ENCODE assay signal across 9 cellular contexts in the genomic region with DNA sequence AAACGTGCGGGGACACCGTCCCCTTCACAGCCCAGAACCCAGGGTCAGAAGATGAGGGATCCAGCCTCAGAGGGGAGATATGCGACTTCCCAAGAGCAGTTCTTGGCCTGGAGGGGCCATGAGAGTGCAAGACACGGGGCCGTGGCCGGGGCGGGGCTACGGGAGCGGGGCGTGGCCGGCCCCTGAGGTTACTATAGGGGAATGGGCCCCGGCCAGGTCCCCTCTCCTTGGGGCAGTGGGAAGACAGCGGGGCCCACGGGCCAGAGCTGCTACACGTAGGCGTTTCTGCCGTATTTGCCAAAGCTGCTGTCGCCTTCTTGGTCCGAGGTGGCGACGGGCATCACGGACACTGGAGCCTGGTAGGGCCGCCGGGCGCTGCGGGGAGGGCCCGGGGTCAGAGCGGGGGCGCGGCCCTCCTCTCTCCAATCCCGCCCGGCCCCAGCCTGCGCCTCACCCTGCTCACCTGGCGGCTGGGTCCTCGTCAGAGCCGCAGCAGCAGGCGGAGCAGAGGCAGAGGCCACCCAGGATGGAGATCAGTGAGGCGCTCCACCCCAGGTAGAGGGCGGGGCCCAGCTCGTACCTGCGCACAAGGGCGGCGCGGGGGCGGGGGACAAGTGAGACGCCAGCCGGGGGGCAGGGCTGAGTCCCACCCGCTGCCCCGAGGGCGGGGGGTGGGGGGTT. TPM values are rescaled to one million over a fixed set of nuclear protein-coding genes. Genes with fewer than 3 reads are reported as not detected.
A peak's percentile ranks its signal among the peaks of the same experiment; 100 is the strongest.
DNase-seq lines count a peak whose midpoint lies in the region; ATAC-seq and TF ChIP-seq lines count a peak whose summit lies in the region.
"Had no signal": no experiment of that assay in that cellular context is flagged by ENCODE, and none has a peak within 500 bp of the region (broad histone marks: within the 10 kb centered on the region; RNA-seq: fewer than 3 reads in every experiment).

No MANE protein-coding gene starts in this region.

- H3K27ac ChIP-seq in caudate nucleus (ENCODE audit: low read depth, low read length) (no peak overlapping the region), left lung (peak overlapping the region; percentile 59 to 67), upper lobe of right lung (peak overlapping the region; percentile 37)

- DNase-seq in NCI-H2081 (lab: John Stamatoyannopoulos, UW) (peak; percentile 69 to 76), NCI-H2081 treated with DMSO at 0.1 percent for 48 hours (lab: John Stamatoyannopoulos, UW) (no peak), caudate nucleus (lab: John Stamatoyannopoulos, UW) (peak in 51 of 61 donors; percentile 6 to 88 (median 38)), left lung (peak; percentile 71 to 89), upper lobe of right lung (peak; percentile 84), superior temporal gyrus (ENCODE audit: extremely low spot score) (no peak)
- DNase-seq: KG1 had no signal

- TF ChIP-seq CTCF in left lung (IDR thresholded peaks at IDR 0.05) (no peak), upper lobe of right lung (IDR thresholded peaks at IDR 0.05) (no peak)

- peaks cover 0 to 43% of the 10 kb centered on the region in 2 donors for H3K36me3 ChIP-seq in left lung
- peaks cover 15% of the 10 kb centered on the region for H3K36me3 ChIP-seq in upper lobe of right lung

- H3K4me3 ChIP-seq in left lung (peak overlapping the region; percentile 17 to 41), upper lobe of right lung (peak overlapping the region; percentile 44)

- H3K27me3 ChIP-seq in left lung (no peaks in the 10 kb centered on the region), upper lobe of right lung (no peaks in the 10 kb centered on the region)

- H3K4me1 ChIP-seq in left lung (peaks cover 0 to 15% of the 10 kb centered on the region in 2 donors), upper lobe of right lung (peaks cover 5% of the 10 kb centered on the region)

- H3K9me3 ChIP-seq in left lung, result no peaks in the 10 kb centered on the region
- H3K9me3 ChIP-seq in upper lobe of right lung, result no peaks in the 10 kb centered on the region

- intact Hi-C loops in left lung (cut with DNase I), result no loop called here
- intact Hi-C loops in upper lobe of right lung (cut with DNase I), result no loop called here

- ATAC-seq in left lung (peak; percentile 94), upper lobe of right lung (peak; percentile 88), GM18868 (IDR thresholded peaks at IDR 0.05; ENCODE audit: unreplicated experiment) (no peak), HG03469 (IDR thresholded peaks at IDR 0.05; ENCODE audit: unreplicated experiment) (no peak)

RNA-seq across cellular contexts. Expression of a gene that starts 5.3 kb away (rescaled TPM):
- total RNA-seq in left lung (1 to 10 TPM; 7.6 to 8.4 TPM), upper lobe of right lung (17.7 TPM)

RNA-seq across cellular contexts. Expression of a gene that starts 12.6 kb away (rescaled TPM):
- 100 to 1,000 TPM; 144 to 148 TPM for total RNA-seq in left lung
- 147 TPM for total RNA-seq in upper lobe of right lung

RNA-seq across cellular contexts. Expression of a gene that starts 14.3 kb away (rescaled TPM):
- total RNA-seq in left lung, result 10 to 100 TPM; 66.1 to 70.5 TPM
- 51.9 TPM for total RNA-seq in upper lobe of right lung

RNA-seq across cellular contexts. Expression of a gene that starts 14.9 kb away (rescaled TPM):
- total RNA-seq in left lung (100 to 1,000 TPM in 1 of 2 donors, 10 to 100 TPM in 1; 97.1 to 120 TPM), upper lobe of right lung (82.1 TPM)

RNA-seq across cellular contexts. Expression of a gene that starts 31.4 kb away (rescaled TPM):
- total RNA-seq in left lung, result not detected
- not detected for total RNA-seq in upper lobe of right lung

Comparison
In these comparisons a context has a peak if more than half of its experiments do, and no peak if none do; other contexts are left out.
1. DNase-seq: peak in NCI-H2081 (2 of 2), caudate nucleus (51 of 61), left lung (2 of 2) and upper lobe of right lung (single experiment); none in NCI-H2081 treated with DMSO at 0.1 percent for 48 hours (single experiment) and superior temporal gyrus (single experiment).
2. ATAC-seq: peak in left lung (single experiment) and upper lobe of right lung (single experiment); none in GM18868 (single experiment) and HG03469 (single experiment).